Comparison of ENCODE assay signal across 9 cellular contexts in the genomic region with DNA sequence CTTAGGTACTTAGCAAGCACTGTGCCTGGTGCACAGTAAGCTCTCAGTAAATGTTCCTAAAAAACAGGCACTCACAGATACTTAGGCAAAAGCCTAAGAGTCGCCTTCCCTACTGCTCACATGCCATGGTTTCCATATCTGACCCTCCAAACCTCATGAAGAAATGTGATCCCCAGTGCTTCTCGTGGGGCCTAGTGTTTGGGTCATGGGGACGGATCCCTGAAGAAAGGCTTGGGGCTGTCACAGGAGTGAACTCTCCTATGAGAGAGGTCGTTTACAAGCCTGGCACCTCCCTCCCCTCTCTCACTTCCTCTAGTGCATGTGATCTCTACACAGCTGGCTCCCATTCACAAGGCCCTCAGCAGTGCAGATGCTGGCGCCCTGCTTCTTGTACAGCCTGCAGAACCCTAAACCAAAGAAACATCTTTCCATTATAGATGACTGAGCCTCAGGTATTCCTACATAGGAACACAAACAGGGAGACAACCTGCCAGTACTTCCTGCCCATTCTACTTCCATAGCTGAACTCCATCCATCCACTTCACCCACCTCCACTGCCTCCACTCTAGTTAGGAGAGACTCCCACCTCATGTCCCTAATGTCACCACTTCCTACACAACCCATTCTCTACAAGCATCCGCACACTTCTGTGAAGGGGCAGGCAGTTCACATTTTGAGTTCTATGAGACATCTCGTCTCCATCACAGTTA. TPM values are rescaled to one million over a fixed set of nuclear protein-coding genes. Genes with fewer than 3 reads are reported as not detected.
DNase-seq lines count a peak whose midpoint lies in the region; ATAC-seq and TF ChIP-seq lines count a peak whose summit lies in the region.
"Had no signal": no experiment of that assay in that cellular context is flagged by ENCODE, and none has a peak within 500 bp of the region (broad histone marks: within the 10 kb centered on the region; RNA-seq: fewer than 3 reads in every experiment).

No MANE protein-coding gene starts in this region.

- no peak overlapping the region for H3K4me3 ChIP-seq in lung

- H3K4me1 Mint-ChIP-seq in CD14-positive monocyte, result peaks cover 70% of the 10 kb centered on the region
- H3K4me1 Mint-ChIP-seq in T-helper 17 cell, result peaks cover 36% of the 10 kb centered on the region

- H3K4me1 ChIP-seq in lung (ENCODE audit: control insufficient read depth in 2 of 2, insufficient read depth in 2 of 2, low read length in 2 of 2), result peaks cover 11 to 30% of the 10 kb centered on the region in 2 donors

- H3K27me3 Mint-ChIP-seq in CD14-positive monocyte (ENCODE audit: low read depth in 3 of 3), result peaks cover 0 to 2% (median 0%) of the 10 kb centered on the region in 3 donors
- no peaks in the 10 kb centered on the region for H3K27me3 Mint-ChIP-seq in T-helper 17 cell

- intact Hi-C loops in CD14-positive monocyte (cut with micrococcal nuclease), result loop anchor here (5.0 kb wide), 3 partner anchors 36 to 49 kb away; no protein-coding TSS in a partner anchor

- H3K36me3 ChIP-seq in lung (ENCODE audit: control insufficient read depth in 2 of 2, insufficient read depth in 2 of 2, low read length in 2 of 2), result no peaks in the 10 kb centered on the region

- peak overlapping the region; percentile 86 to 97 (median 95) for H3K27ac Mint-ChIP-seq in CD14-positive monocyte
- peak overlapping the region; percentile 78 for H3K27ac Mint-ChIP-seq in T-helper 17 cell

- ATAC-seq in GM18909 (IDR thresholded peaks at IDR 0.05; ENCODE audit: poor library complexity, unreplicated experiment), result peak; percentile 64
- ATAC-seq in HG03045 (IDR thresholded peaks at IDR 0.05; ENCODE audit: unreplicated experiment), result peak; percentile 56
- peak; percentile 20 for ATAC-seq in T-helper 17 cell
- ATAC-seq in lung (ENCODE audit: insufficient read depth, low FRiP score), result no peak

- H3K9me3 ChIP-seq in T-helper 17 cell (ENCODE audit: control insufficient read depth, low read length, poor library complexity, severe bottlenecking) (no peaks in the 10 kb centered on the region), lung (ENCODE audit: control insufficient read depth in 2 of 2, insufficient read depth in 1 of 2, low read length in 1 of 2) (no peaks in the 10 kb centered on the region)

- TF ChIP-seq CTCF in CD14-positive monocyte (IDR thresholded peaks at IDR 0.05) (no peak), lung (IDR thresholded peaks at IDR 0.05; ENCODE audit: control extremely low read depth, extremely low read depth) (no peak)

- peaks cover 20 to 26% of the 10 kb centered on the region in 2 donors for H3K36me3 Mint-ChIP-seq in CD14-positive monocyte
- H3K36me3 Mint-ChIP-seq in T-helper 17 cell (ENCODE audit: low read depth), result no peaks in the 10 kb centered on the region

- peak overlapping the region; percentile 21 to 43 for H3K27ac ChIP-seq in lung (ENCODE audit: low read depth in 1 of 2, low read length in 1 of 2)

- no peaks in the 10 kb centered on the region for H3K9me3 Mint-ChIP-seq in CD14-positive monocyte

- WGBS in lung, 2 donors, result 40 to 63% methylated on average over 7 of the region's 7 CpGs

- H3K4me3 Mint-ChIP-seq in CD14-positive monocyte, result peak overlapping the region; percentile 69 to 70
- H3K4me3 Mint-ChIP-seq in T-helper 17 cell, result peak overlapping the region; percentile 39

- H3K27me3 ChIP-seq in lung (ENCODE audit: control insufficient read depth, insufficient read depth), result no peaks in the 10 kb centered on the region

- DNase-seq in CD14-positive monocyte (ENCODE audit: low spot score) (peak; percentile 83), T-helper 17 cell (no peak), lung (ENCODE audit: low spot score) (no peak), NCI-H187 treated with DMSO at 0.1 percent for 48 hours (lab: John Stamatoyannopoulos, UW) (no peak), cortex of kidney (lab: John Stamatoyannopoulos, UW) (no peak)
- no peak for DNase-seq in activated effector memory CD4-positive, alpha-beta T cell treated with Interleukin-2 at 50 U/mL for 16 hours

RNA-seq across cellular contexts. Expression of gene SLC15A4, which starts 2.9 kb away (rescaled TPM):
- polyA plus RNA-seq in CD14-positive monocyte (10 to 100 TPM in 1 of 2 donors, 1 to 10 TPM in 1; 5.4 to 14.8 TPM), lung (10 to 100 TPM; 11.7 to 33.7 TPM)
- total RNA-seq in T-helper 17 cell (10 to 100 TPM; 15.5 to 17.2 TPM), lung (10 to 100 TPM; 30.1 to 42.4 TPM)

RNA-seq across cellular contexts. Expression of gene GLT1D1, which starts 32.4 kb away (rescaled TPM):
- polyA plus RNA-seq in CD14-positive monocyte (10 to 100 TPM; 40.6 to 55.6 TPM), lung (10 to 100 TPM in 1 of 2 donors, under 1 TPM in 1; 0.39 to 25.4 TPM)
- total RNA-seq in T-helper 17 cell (1 to 10 TPM in 1 of 2 donors, under 1 TPM in 1; 0.10 to 1.2 TPM), lung (1 to 10 TPM; 1.5 to 7.0 TPM)
- total RNA-seq: pulmonary artery endothelial cell had no signal
